ENCODE assay signal across 18 cellular contexts in genomic region chr3:2771193-2771592, GRCh38.
DNase-seq lines count a peak whose midpoint lies in the region; ATAC-seq and TF ChIP-seq lines count a peak whose summit lies in the region.
"Had no signal": no experiment of that assay in that cellular context is flagged by ENCODE, and none has a peak within 500 bp of the region (broad histone marks: within the 10 kb centered on the region; RNA-seq: fewer than 3 reads in every experiment).

No MANE protein-coding gene starts in this region.

- H3K79me2 ChIP-seq in trophoblast cell (ENCODE audit: control insufficient read depth, insufficient read depth, low read length, poor library complexity): no peaks in the 10 kb centered on the region

- H3K36me3 Mint-ChIP-seq in nephron progenitor cell (ENCODE audit: low read depth): peaks cover 5% of the 10 kb centered on the region
- H3K36me3 Mint-ChIP-seq: IgD-negative memory B cell had no signal

- peaks cover 62% of the 10 kb centered on the region for H3K4me1 Mint-ChIP-seq in nephron progenitor cell
- H3K4me1 Mint-ChIP-seq: central memory CD8-positive, alpha-beta T cell had no signal

- no peak overlapping the region for H3K4me3 Mint-ChIP-seq in nephron progenitor cell
- H3K4me3 Mint-ChIP-seq: central memory CD8-positive, alpha-beta T cell had no signal

- H3K4me3 ChIP-seq in trophoblast cell (ENCODE audit: low read depth, low read length): no peak overlapping the region
- H3K4me3 ChIP-seq: Peyer's patch, right atrium auricular region, stomach had no signal

- H4K8ac ChIP-seq in trophoblast cell (ENCODE audit: low read depth, low read length): no peak overlapping the region

- no peak overlapping the region for H3K9ac ChIP-seq in trophoblast cell (ENCODE audit: low read length)

- H3K36me3 ChIP-seq in trophoblast cell (ENCODE audit: control insufficient read depth in 1 of 2, insufficient read depth in 2 of 2, low read length in 2 of 2): no peaks in the 10 kb centered on the region
- H3K36me3 ChIP-seq: Peyer's patch, right atrium auricular region, stomach had no signal

- H4K12ac ChIP-seq in trophoblast cell (ENCODE audit: low read depth, low read length): no peak overlapping the region

- no peak overlapping the region for H3K4me2 ChIP-seq in trophoblast cell (ENCODE audit: low read length)

- H2BK5ac ChIP-seq in trophoblast cell (ENCODE audit: low read depth, low read length, poor library complexity): no peak overlapping the region

- H3K14ac ChIP-seq in trophoblast cell (ENCODE audit: low read length): no peak overlapping the region

- no peaks in the 10 kb centered on the region for H3K79me1 ChIP-seq in trophoblast cell (ENCODE audit: low read length)

- H3K27ac Mint-ChIP-seq in nephron progenitor cell: peak overlapping the region; percentile 88
- H3K27ac Mint-ChIP-seq: IgD-negative memory B cell had no signal

- H2BK120ac ChIP-seq in trophoblast cell (ENCODE audit: insufficient read depth, low read length, poor library complexity): no peak overlapping the region

- H2AK5ac ChIP-seq in trophoblast cell (ENCODE audit: low read length): no peak overlapping the region

- no peak for TF ChIP-seq CTCF in nephron progenitor cell (IDR thresholded peaks at IDR 0.05)

- no peak overlapping the region for H2BK12ac ChIP-seq in trophoblast cell (ENCODE audit: low read length)

- ATAC-seq in GM18873 (IDR thresholded peaks at IDR 0.05; ENCODE audit: low FRiP score, unreplicated experiment) (peak; percentile 43), GM21515 (IDR thresholded peaks at IDR 0.05; ENCODE audit: unreplicated experiment) (peak; percentile 59), HG03039 (IDR thresholded peaks at IDR 0.05; ENCODE audit: unreplicated experiment) (peak; percentile 85)
- ATAC-seq: SK-N-SH treated with all-trans-retinoic acid at 6 μM for 48 hours had no signal

- H4K91ac ChIP-seq in trophoblast cell (ENCODE audit: low read depth, low read length): no peak overlapping the region

- H3K4me1 ChIP-seq in trophoblast cell (ENCODE audit: control insufficient read depth in 1 of 2, insufficient read depth in 2 of 2, low read length in 2 of 2): peaks cover 2 to 3% of the 10 kb centered on the region in 2 experiments
- H3K4me1 ChIP-seq: Peyer's patch, right atrium auricular region had no signal

- no peak overlapping the region for H2AFZ ChIP-seq in trophoblast cell (ENCODE audit: insufficient read depth, low read length, poor library complexity)

- no peak overlapping the region for H3K23ac ChIP-seq in trophoblast cell (ENCODE audit: low read length)

- H3K27me3 Mint-ChIP-seq in nephron progenitor cell (ENCODE audit: low read depth, poor library complexity): no peaks in the 10 kb centered on the region
- H3K27me3 Mint-ChIP-seq: IgD-negative memory B cell had no signal

- peaks cover 4% of the 10 kb centered on the region for H3K9me3 Mint-ChIP-seq in nephron progenitor cell

- H3K27ac ChIP-seq in trophoblast cell (ENCODE audit: low read depth, low read length): no peak overlapping the region
- H3K27ac ChIP-seq: Peyer's patch, right atrium auricular region, stomach had no signal

- H3K27me3 ChIP-seq in trophoblast cell (ENCODE audit: insufficient read depth, low read length): no peaks in the 10 kb centered on the region
- H3K27me3 ChIP-seq: Peyer's patch, right atrium auricular region, stomach had no signal

- DNase-seq in nephron progenitor cell: no peak
- DNase-seq in trophoblast cell: no peak
- no peak for DNase-seq in GM19238 (ENCODE audit: insufficient read length, low spot score)
- no peak for DNase-seq in NCI-H128 (lab: John Stamatoyannopoulos, UW; ENCODE audit: unreplicated experiment)
- DNase-seq in kidney glomerular epithelial cell (lab: John Stamatoyannopoulos, UW): no peak
- DNase-seq: activated CD4-positive, alpha-beta T cell treated with anti-CD3 and anti-CD28 coated beads for 4 hours; activated gamma-delta T cell; NCI-H2107; NCI-H748 treated with DMSO at 0.1 percent for 48 hours; Peyer's patch; stomach had no signal

- H3K4ac ChIP-seq in trophoblast cell (ENCODE audit: low read depth, low read length): no peak overlapping the region

- no peaks in the 10 kb centered on the region for H3K9me3 ChIP-seq in trophoblast cell (ENCODE audit: insufficient read depth, low read depth, low read length)
- H3K9me3 ChIP-seq: Peyer's patch, right atrium auricular region, stomach had no signal

- no peak overlapping the region for H3K18ac ChIP-seq in trophoblast cell (ENCODE audit: low read length)
